In genomic region chr20:33609504-33609903, GRCh38 we compare ENCODE assay signal across 1 cellular context.
TF ChIP-seq lines count a peak whose summit lies in the region.

No MANE protein-coding gene starts in this region.

TF ChIP-seq in WTC11, 78 proteins besides CTCF, POLR2A, EP300 and RAD21 (continued from another document):
- no peak for TF ChIP-seq PREB (CRISPR knock-in tag; IDR thresholded peaks at IDR 0.05; ENCODE audit: borderline replicate concordance)
- TF ChIP-seq ATF3 (CRISPR knock-in tag; conservative IDR thresholded peaks at IDR 0.05): no peak
